Comparison of ENCODE assay signal across 11 cellular contexts in the genomic region with DNA sequence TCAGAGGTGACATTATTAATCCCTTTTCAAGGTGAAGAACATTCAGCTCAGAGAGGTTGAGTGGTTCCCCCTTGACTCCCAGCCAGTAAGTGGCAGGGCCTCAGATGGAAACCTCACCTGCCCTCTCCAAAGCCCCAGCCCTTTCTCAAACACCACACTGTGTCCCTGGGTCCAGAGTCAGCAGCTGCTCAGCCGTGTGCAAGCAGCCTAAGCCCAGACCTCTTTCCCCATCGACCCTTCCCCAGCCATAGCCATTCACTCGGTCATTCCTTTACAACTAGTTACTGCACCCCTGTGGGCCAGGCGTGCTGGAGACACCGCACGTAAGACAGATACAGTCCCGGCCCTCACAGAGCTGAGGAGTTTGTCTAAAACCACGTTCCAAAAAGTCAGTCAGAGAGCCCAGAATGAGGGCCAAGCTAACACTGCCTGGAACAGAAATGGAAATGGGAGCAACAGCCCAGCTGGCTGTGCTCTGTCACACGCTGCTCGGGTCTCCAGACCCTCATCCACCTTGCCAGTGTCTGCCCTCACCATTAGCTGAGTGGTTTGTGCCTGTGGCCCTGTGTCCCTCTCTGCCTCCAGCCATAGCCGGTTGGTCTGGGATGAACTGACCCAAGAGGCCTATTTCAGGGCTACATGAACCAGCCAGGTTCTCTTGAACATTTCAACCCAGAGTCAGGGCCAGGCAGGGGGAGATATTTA. TPM values are rescaled to one million over a fixed set of nuclear protein-coding genes. Genes with fewer than 3 reads are reported as not detected.
A peak's percentile ranks its signal among the peaks of the same experiment; 100 is the strongest.
DNase-seq lines count a peak whose midpoint lies in the region; ATAC-seq and TF ChIP-seq lines count a peak whose summit lies in the region.
"Had no signal": no experiment of that assay in that cellular context is flagged by ENCODE, and none has a peak within 500 bp of the region (broad histone marks: within the 10 kb centered on the region; RNA-seq: fewer than 3 reads in every experiment).

No MANE protein-coding gene starts in this region.

- TF ChIP-seq CTCF in colonic mucosa (IDR thresholded peaks at IDR 0.05), result no peak

- H3K36me3 ChIP-seq in colonic mucosa, result no peaks in the 10 kb centered on the region
- no peaks in the 10 kb centered on the region for H3K36me3 ChIP-seq in mucosa of stomach (ENCODE audit: control insufficient read depth, insufficient read depth, low read length)
- H3K36me3 ChIP-seq: HAP-1 had no signal

- DNase-seq in SHP77 treated with DMSO at 0.1 percent for 48 hours (lab: John Stamatoyannopoulos, UW) (peak; percentile 10), colonic mucosa (no peak), substantia nigra (lab: John Stamatoyannopoulos, UW) (no peak), NCI-H1694 (lab: John Stamatoyannopoulos, UW) (no peak), putamen (ENCODE audit: low spot score) (no peak)
- DNase-seq: nephron progenitor cell; stimulated activated naive CD4-positive, alpha-beta T cell had no signal

- H3K4me1 ChIP-seq in colonic mucosa, result peaks cover 23% of the 10 kb centered on the region
- peaks cover 40% of the 10 kb centered on the region for H3K4me1 ChIP-seq in mucosa of stomach (ENCODE audit: control insufficient read depth, insufficient read depth, low read length)
- H3K4me1 ChIP-seq: HAP-1 had no signal

- H3K9ac ChIP-seq in colonic mucosa (ENCODE audit: low read depth in 2 of 2, low read length in 2 of 2) (peak overlapping the region; percentile 44 to 73), mucosa of stomach (ENCODE audit: low read length) (peak overlapping the region; percentile 32)

- H3K4me3 ChIP-seq in colonic mucosa (no peak overlapping the region), mucosa of stomach (ENCODE audit: low read length) (no peak overlapping the region)
- H3K4me3 ChIP-seq: HAP-1 had no signal

- intact Hi-C loops in colonic mucosa (cut with DNase I), result no loop called here

- H3K9me3 ChIP-seq in colonic mucosa (no peaks in the 10 kb centered on the region), mucosa of stomach (ENCODE audit: control insufficient read depth, low read length) (no peaks in the 10 kb centered on the region)
- H3K9me3 ChIP-seq: HAP-1 had no signal

- peak overlapping the region; percentile 48 for H3K27ac ChIP-seq in colonic mucosa
- peak overlapping the region; percentile 45 for H3K27ac ChIP-seq in substantia nigra (ENCODE audit: low read depth, low read length, poor library complexity, severe bottlenecking)

- H3K27me3 ChIP-seq in colonic mucosa, result no peaks in the 10 kb centered on the region
- peaks cover 5% of the 10 kb centered on the region for H3K27me3 ChIP-seq in mucosa of stomach (ENCODE audit: control insufficient read depth, insufficient read depth, low read length)

- no peak for ATAC-seq in GM19452 (IDR thresholded peaks at IDR 0.05; ENCODE audit: unreplicated experiment)

RNA-seq across cellular contexts. Expression of a gene that starts 29.6 kb away (rescaled TPM):
- total RNA-seq in colonic mucosa, result 1 to 10 TPM; 4.3 to 4.9 TPM
- total RNA-seq: endothelial cell of umbilical vein had no signal

RNA-seq across cellular contexts. Expression of a gene that starts 55.1 kb away (rescaled TPM):
- 1 to 10 TPM; 1.4 to 1.5 TPM for total RNA-seq in colonic mucosa
